Comparison of ENCODE assay signal across 26 cellular contexts in the genomic region with DNA sequence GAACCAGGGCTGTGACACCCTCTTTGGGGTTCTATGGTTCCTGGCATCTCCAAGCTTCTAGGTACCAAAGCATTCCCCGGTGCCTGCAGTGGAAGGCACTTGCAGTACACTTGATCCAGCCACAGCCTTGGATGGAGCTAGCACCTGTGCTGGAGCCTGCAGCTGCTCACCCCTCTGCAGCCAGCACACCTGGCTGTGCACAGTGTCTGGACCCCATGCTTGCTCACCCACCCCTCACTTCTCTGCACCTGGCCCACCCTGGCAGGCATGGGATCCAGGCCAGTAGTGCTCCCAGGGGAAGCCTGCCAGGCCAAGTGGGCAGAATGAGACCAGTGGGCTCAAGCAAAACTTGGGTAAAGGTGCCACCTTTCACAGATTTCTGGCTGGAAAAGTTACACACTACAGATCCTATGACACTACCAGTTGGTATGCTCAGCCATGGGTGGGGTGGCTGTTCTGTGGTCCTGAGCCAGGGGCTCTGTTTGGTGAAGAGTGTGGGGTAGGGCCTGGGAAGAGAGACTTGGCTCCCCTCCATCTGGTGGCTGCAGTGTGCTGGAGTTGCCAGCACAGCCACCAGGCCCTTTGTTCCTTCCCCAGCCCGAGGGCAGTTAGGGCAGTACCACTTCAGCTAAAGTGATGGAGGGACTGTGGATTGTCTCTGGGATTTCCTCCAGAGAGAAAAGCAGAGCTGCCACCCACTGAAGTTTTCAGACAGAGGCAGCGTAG.
"Had no signal": no experiment of that assay in that cellular context is flagged by ENCODE, and none has a peak within 500 bp of the region (broad histone marks: within the 10 kb centered on the region; RNA-seq: fewer than 3 reads in every experiment).

No MANE protein-coding gene starts in this region.

- H3K4me1 Mint-ChIP-seq: immature natural killer cell, nephron progenitor cell had no signal

- H3K36me3 ChIP-seq: esophagus muscularis mucosa, gastroesophageal sphincter, left ventricle myocardium inferior, right lobe of liver, spleen, stomach, thoracic aorta, transverse colon had no signal

- FAIRE-seq: keratinocyte, urothelium cell line had no signal

- H3K27me3 ChIP-seq: esophagus muscularis mucosa, gastroesophageal sphincter, right lobe of liver, spleen, stomach, transverse colon had no signal

- H3K4me3 Mint-ChIP-seq: effector memory CD8-positive, alpha-beta T cell; immature natural killer cell; nephron progenitor cell had no signal

- H3K36me3 Mint-ChIP-seq: immature natural killer cell had no signal

- H3K4me1 ChIP-seq: esophagus muscularis mucosa, gastroesophageal sphincter, psoas muscle, right lobe of liver, spleen, stomach, transverse colon had no signal

- H3K27ac Mint-ChIP-seq: effector memory CD8-positive, alpha-beta T cell; immature natural killer cell; nephron progenitor cell had no signal

- DNase-seq: effector memory CD8-positive, alpha-beta T cell; glutamatergic neuron; immature natural killer cell; left cardiac atrium; left ventricle myocardium inferior; mesenchymal stem cell; midbrain; nephron progenitor cell; psoas muscle; retina; right lobe of liver; spleen; stimulated activated CD4-positive, alpha-beta T cell treated with anti-CD3 and anti-CD28 coated beads, Interleukin-15, amount 100 ng/mL, for 24 hours; stimulated activated CD4-positive, alpha-beta T cell treated with anti-CD3 and anti-CD28 coated beads, Interleukin-1b, Interleukin-23, amount 100 ng/mL, for 48 hours; stimulated activated CD4-positive, alpha-beta T cell treated with anti-CD3 and anti-CD28 coated beads, Interleukin-4, amount 100 ng/mL, for 24 hours; stimulated activated naive CD4-positive, alpha-beta T cell; stomach; substantia nigra; transverse colon had no signal

- H3K4me3 ChIP-seq: esophagus muscularis mucosa, gastroesophageal sphincter, left ventricle myocardium inferior, lung, psoas muscle, right lobe of liver, spleen, stomach, thoracic aorta, transverse colon had no signal

- H3K27ac ChIP-seq: epithelial cell of prostate, esophagus muscularis mucosa, gastroesophageal sphincter, left ventricle myocardium inferior, psoas muscle, right lobe of liver, spleen, stomach, thoracic aorta, transverse colon had no signal

- H3K9me3 ChIP-seq: gastroesophageal sphincter, psoas muscle, right lobe of liver, stomach, thoracic aorta, transverse colon had no signal

- H3K27me3 Mint-ChIP-seq: effector memory CD8-positive, alpha-beta T cell had no signal

- ATAC-seq: effector memory CD8-positive, alpha-beta T cell; gastroesophageal sphincter; left cardiac atrium; psoas muscle had no signal
